Comparison of ENCODE assay signal across 8 cellular contexts in genomic region chr6:69796627-69797390, GRCh38. TPM values are rescaled to one million over a fixed set of nuclear protein-coding genes. Genes with fewer than 3 reads are reported as not detected.
DNase-seq lines count a peak whose midpoint lies in the region; ATAC-seq and TF ChIP-seq lines count a peak whose summit lies in the region.

LMBRD1 (minus strand) TSS chr6:69797010; CDS start chr6:69796881, 129 bp downstream.

- no peaks in the 10 kb centered on the region for H3K9me3 ChIP-seq in adipocyte (ENCODE audit: control insufficient read depth, low read length)
- H3K9me3 ChIP-seq in cardiac muscle cell (ENCODE audit: low read depth): no peaks in the 10 kb centered on the region
- H3K9me3 ChIP-seq in parathyroid adenoma (ENCODE audit: control insufficient read depth, low read length): no peaks in the 10 kb centered on the region
- no peaks in the 10 kb centered on the region for H3K9me3 ChIP-seq in tibial nerve

- H3K4me3 ChIP-seq in GM12875 (ENCODE audit: low read depth, low read length): peak within 1 kb of the TSS; percentile 89
- peak within 1 kb of the TSS; percentile 89 for H3K4me3 ChIP-seq in adipocyte (ENCODE audit: low read length)
- peak within 1 kb of the TSS; percentile 80 for H3K4me3 ChIP-seq in cardiac muscle cell
- peak within 1 kb of the TSS; percentile 88 for H3K4me3 ChIP-seq in parathyroid adenoma (ENCODE audit: low read depth, low read length)
- H3K4me3 ChIP-seq in tibial nerve: peak within 1 kb of the TSS; percentile 64 to 75 (median 70)

- peak within 1 kb of the TSS; percentile 89 for H3K9ac ChIP-seq in adipocyte (ENCODE audit: low read length)
- peak within 1 kb of the TSS; percentile 73 for H3K9ac ChIP-seq in parathyroid adenoma

- H3K4me1 ChIP-seq in adipocyte (ENCODE audit: control insufficient read depth, insufficient read depth, low read length) (peaks cover 13% of the 10 kb centered on the region), cardiac muscle cell (ENCODE audit: low read depth) (no peaks in the 10 kb centered on the region), parathyroid adenoma (peaks cover 3% of the 10 kb centered on the region), tibial nerve (peaks cover 0 to 43% (median 13%) of the 10 kb centered on the region in 4 donors)

- peak; percentile 100 for TF ChIP-seq CTCF in GM12875 (IDR thresholded peaks at IDR 0.05; ENCODE audit: borderline replicate concordance, insufficient read depth, low read depth, low read length)
- TF ChIP-seq CTCF in cardiac muscle cell (IDR thresholded peaks at IDR 0.05; ENCODE audit: low read depth, low read length): peak; percentile 63
- TF ChIP-seq CTCF in parathyroid adenoma (IDR thresholded peaks at IDR 0.05): peak; percentile 97
- TF ChIP-seq CTCF in tibial nerve (IDR thresholded peaks at IDR 0.05): peak; percentile 82 to 97 (median 91)

- peak within 1 kb of the TSS; percentile 68 for H3K4me2 ChIP-seq in parathyroid adenoma (ENCODE audit: low read length)

- WGBS in tibial nerve, 2 donors: 1 to 2% methylated on average over 30 to 32 of the region's 40 CpGs

- H3K79me2 ChIP-seq in parathyroid adenoma: peaks cover 6% of the 10 kb centered on the region

- TF ChIP-seq POLR2A in tibial nerve (IDR thresholded peaks at IDR 0.05): no peak

- peak within 1 kb of the TSS; percentile 94 for H2AFZ ChIP-seq in parathyroid adenoma

- DNase-seq in NCI-H1417 treated with DMSO at 0.1 percent for 48 hours (lab: John Stamatoyannopoulos, UW) (peak; percentile 50), SW480 (ENCODE audit: low spot score) (peak; percentile 91), adipocyte (ENCODE audit: low read depth) (peak; percentile 97), cardiac muscle cell (ENCODE audit: low read depth in 1 of 2, low spot score in 1 of 2) (peak; percentile 96 to 98), tibial nerve (ENCODE audit: low spot score in 2 of 2) (peak; percentile 98 to 99)

- peak; percentile 95 for ATAC-seq in HG02798 (IDR thresholded peaks at IDR 0.05; ENCODE audit: poor library complexity, unreplicated experiment)

- peak; percentile 42 to 84 for TF ChIP-seq EP300 in tibial nerve (IDR thresholded peaks at IDR 0.05)

- H3K27me3 ChIP-seq in adipocyte (replicated peaks; ENCODE audit: control insufficient read depth, insufficient read depth, low read length) (no peaks in the 10 kb centered on the region), cardiac muscle cell (no peaks in the 10 kb centered on the region), parathyroid adenoma (ENCODE audit: control insufficient read depth, insufficient read depth, low read length) (no peaks in the 10 kb centered on the region), tibial nerve (no peaks in the 10 kb centered on the region)

- H3K36me3 ChIP-seq in adipocyte (ENCODE audit: control insufficient read depth, insufficient read depth, low read length, severe bottlenecking): no peaks in the 10 kb centered on the region
- H3K36me3 ChIP-seq in cardiac muscle cell: no peaks in the 10 kb centered on the region
- H3K36me3 ChIP-seq in parathyroid adenoma (ENCODE audit: control insufficient read depth, insufficient read depth, low read length): no peaks in the 10 kb centered on the region
- no peaks in the 10 kb centered on the region for H3K36me3 ChIP-seq in tibial nerve

- H3K27ac ChIP-seq in cardiac muscle cell (peak within 1 kb of the TSS; percentile 87), parathyroid adenoma (peak within 1 kb of the TSS; percentile 94), tibial nerve (peak within 1 kb of the TSS; percentile 91 to 98 (median 95))

RNA-seq across cellular contexts. Expression of gene LMBRD1, which starts in this region (rescaled TPM):
- total RNA-seq in cardiac muscle cell: 14.0 and 14.4 TPM in 2 replicates
- 24.4 and 29.4 TPM in 2 replicates for polyA plus RNA-seq in cardiac muscle cell
- 100 to 1,000 TPM in 1 of 4 donors, 10 to 100 TPM in 3; 65.7 to 110 (median 77.3) TPM for total RNA-seq in tibial nerve

Comparison
In these comparisons a context has a peak if more than half of its experiments do, and no peak if none do; other contexts are left out.
1. Peak in every context shown above with its lines: DNase-seq, ATAC-seq, H3K4me3 ChIP-seq and H3K27ac ChIP-seq.